Comparison of ENCODE assay signal across 12 cellular contexts in the genomic region with DNA sequence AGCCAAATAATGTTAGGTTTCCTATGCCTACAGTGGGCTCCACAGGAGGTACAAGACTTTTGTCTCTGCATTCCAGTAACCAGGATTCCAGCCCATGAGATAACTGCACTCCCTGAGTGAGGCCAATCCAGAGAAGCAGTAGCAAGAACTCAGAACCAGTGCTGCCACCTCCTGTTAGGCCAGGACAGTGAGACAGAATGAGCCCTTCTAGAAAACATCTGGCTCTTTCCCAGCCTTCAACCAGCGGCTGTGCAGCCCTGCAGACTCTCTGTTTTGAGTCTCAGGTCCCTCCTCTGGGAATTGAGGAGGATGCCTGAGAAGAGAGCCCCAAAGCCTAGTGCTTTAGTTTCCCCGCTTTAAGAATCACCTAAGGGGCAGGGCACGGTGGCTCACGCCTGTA. TPM values are rescaled to one million over a fixed set of nuclear protein-coding genes. Genes with fewer than 3 reads are reported as not detected.
A peak's percentile ranks its signal among the peaks of the same experiment; 100 is the strongest.
DNase-seq lines count a peak whose midpoint lies in the region; FAIRE-seq and TF ChIP-seq lines count a peak whose summit lies in the region.
"Had no signal": no experiment of that assay in that cellular context is flagged by ENCODE, and none has a peak within 500 bp of the region (broad histone marks: within the 10 kb centered on the region; RNA-seq: fewer than 3 reads in every experiment).

No MANE protein-coding gene starts in this region.

- H3K27me3 Mint-ChIP-seq in activated naive CD4-positive, alpha-beta T cell treated with anti-CD3 and anti-CD28 coated beads, Interleukin-2, amount 10 ng/mL, durations not matched to agents 7 days and 5 days, result no peaks in the 10 kb centered on the region
- H3K27me3 Mint-ChIP-seq: stimulated activated naive CD8-positive, alpha-beta T cell treated with anti-CD3 and anti-CD28 coated beads, Interleukin-15, amount 100 ng/mL, for 72 hours had no signal

- no peak for FAIRE-seq in endothelial cell of umbilical vein (lab: Jason Lieb, UNC)
- FAIRE-seq: bronchial epithelial cell had no signal

- peak; percentile 23 to 71 for TF ChIP-seq CTCF in endothelial cell of umbilical vein (IDR thresholded peaks at IDR 0.05; ENCODE audit: extremely low read depth in 1 of 2, insufficient read depth in 1 of 2, low read depth in 1 of 2, low read length in 2 of 2)
- TF ChIP-seq CTCF in testis (IDR thresholded peaks at IDR 0.05), result no peak

- no peaks in the 10 kb centered on the region for H3K9me1 ChIP-seq in endothelial cell of umbilical vein (replicated peaks; ENCODE audit: control insufficient read depth, extremely low read depth, insufficient read depth, low read length)

- H3K4me3 ChIP-seq in endothelial cell of umbilical vein (replicated peaks in 1 of 3; ENCODE audit: insufficient read depth in 1 of 3, low read depth in 1 of 3, low read length in 3 of 3) (no peak overlapping the region), testis (no peak overlapping the region)

- no peak overlapping the region for H3K27ac Mint-ChIP-seq in activated naive CD4-positive, alpha-beta T cell treated with anti-CD3 and anti-CD28 coated beads, Interleukin-2, amount 10 ng/mL, durations not matched to agents 7 days and 5 days
- H3K27ac Mint-ChIP-seq: stimulated activated naive CD8-positive, alpha-beta T cell treated with anti-CD3 and anti-CD28 coated beads, Interleukin-15, amount 100 ng/mL, for 72 hours; T-helper 2 cell treated with Interferon-gamma antibody and Interleukin-4, amounts not matched to agents 5 μg/mL and 100 μg/mL, for 36 hours had no signal

- no peak overlapping the region for H2AFZ ChIP-seq in endothelial cell of umbilical vein (ENCODE audit: low read depth, low read length)

- H3K4me1 Mint-ChIP-seq in activated naive CD4-positive, alpha-beta T cell treated with anti-CD3 and anti-CD28 coated beads, Interleukin-2, amount 10 ng/mL, durations not matched to agents 7 days and 5 days, result no peaks in the 10 kb centered on the region
- H3K4me1 Mint-ChIP-seq: stimulated activated naive CD8-positive, alpha-beta T cell treated with anti-CD3 and anti-CD28 coated beads, Interleukin-15, amount 100 ng/mL, for 72 hours had no signal

- no peaks in the 10 kb centered on the region for H3K27me3 ChIP-seq in endothelial cell of umbilical vein (ENCODE audit: control insufficient read depth in 2 of 2, insufficient read depth in 2 of 2, low read length in 2 of 2)
- H3K27me3 ChIP-seq in testis, result no peaks in the 10 kb centered on the region

- H3K36me3 ChIP-seq in endothelial cell of umbilical vein (ENCODE audit: control insufficient read depth in 2 of 2, extremely low read depth in 1 of 2, insufficient read depth in 2 of 2, low read length in 2 of 2) (no peaks in the 10 kb centered on the region), testis (ENCODE audit: low read depth, missing control alignments) (no peaks in the 10 kb centered on the region)

- no peaks in the 10 kb centered on the region for H4K20me1 ChIP-seq in endothelial cell of umbilical vein (replicated peaks; ENCODE audit: control insufficient read depth, extremely low read depth, insufficient read depth, low read length)

- no peaks in the 10 kb centered on the region for H3K79me2 ChIP-seq in endothelial cell of umbilical vein (ENCODE audit: control insufficient read depth, insufficient read depth, low read length)

- H3K36me3 Mint-ChIP-seq in activated naive CD4-positive, alpha-beta T cell treated with anti-CD3 and anti-CD28 coated beads, Interleukin-2, amount 10 ng/mL, durations not matched to agents 7 days and 5 days, result peaks cover 13% of the 10 kb centered on the region

- H3K9ac ChIP-seq in endothelial cell of umbilical vein (replicated peaks; ENCODE audit: extremely low read depth, insufficient read depth, low read length), result no peak overlapping the region

- no peaks in the 10 kb centered on the region for H3K9me3 ChIP-seq in endothelial cell of umbilical vein (replicated peaks; ENCODE audit: control insufficient read depth, insufficient read depth, low read length)
- no peaks in the 10 kb centered on the region for H3K9me3 ChIP-seq in testis

- no peaks in the 10 kb centered on the region for H3K9me3 Mint-ChIP-seq in activated naive CD4-positive, alpha-beta T cell treated with anti-CD3 and anti-CD28 coated beads, Interleukin-2, amount 10 ng/mL, durations not matched to agents 7 days and 5 days
- H3K9me3 Mint-ChIP-seq: stimulated activated naive CD8-positive, alpha-beta T cell treated with anti-CD3 and anti-CD28 coated beads, Interleukin-15, amount 100 ng/mL, for 72 hours; T-helper 2 cell treated with Interferon-gamma antibody and Interleukin-4, amounts not matched to agents 5 μg/mL and 100 μg/mL, for 36 hours had no signal

- WGBS in testis, 2 donors, result 84 to 92% methylated on average over 2 to 4 of the region's 4 CpGs

- no TSS peak for BruUV-seq in endothelial cell of umbilical vein (replicated peaks; lab: Mats Ljungman, UMichigan)

- intact Hi-C loops in endothelial cell of umbilical vein (cut with micrococcal nuclease) (no loop called here), testis (cut with DNase I; ENCODE audit: low total_unique reads) (no loop called here)

- dilution Hi-C loops in endothelial cell of umbilical vein (cut with MboI; ENCODE audit: extremely low pct_ligation_motif_present, low sequenced_read_pairs), result no loop called here

- H3K4me1 ChIP-seq in endothelial cell of umbilical vein (ENCODE audit: control insufficient read depth, extremely low read depth, insufficient read depth, low read length) (no peaks in the 10 kb centered on the region), testis (no peaks in the 10 kb centered on the region)

- POLR2A ChIA-PET in endothelial cell of umbilical vein (lab: Charles Lee), result no interaction called here

- peak; percentile 49 for DNase-seq in activated naive CD4-positive, alpha-beta T cell treated with anti-CD3 and anti-CD28 coated beads, Interleukin-2, amount 10 ng/mL, durations not matched to agents 7 days and 5 days
- no peak for DNase-seq in activated naive CD4-positive, alpha-beta T cell (lab: John Stamatoyannopoulos, UW)
- DNase-seq in NCI-H2227 (lab: John Stamatoyannopoulos, UW; ENCODE audit: unreplicated experiment) (peak; percentile 6), endothelial cell of umbilical vein (ENCODE audit: low read depth, low spot score) (peak; percentile 45), testis (peak; percentile 48), H4 (ENCODE audit: low spot score) (no peak), NCI-H146 treated with DMSO at 0.1 percent for 48 hours (lab: John Stamatoyannopoulos, UW; ENCODE audit: unreplicated experiment) (no peak), globus pallidus (ENCODE audit: low spot score) (no peak)
- DNase-seq: glutamatergic neuron; stimulated activated naive CD8-positive, alpha-beta T cell treated with anti-CD3 and anti-CD28 coated beads, Interleukin-15, amount 100 ng/mL, for 72 hours had no signal

- H3K4me3 Mint-ChIP-seq in activated naive CD4-positive, alpha-beta T cell treated with anti-CD3 and anti-CD28 coated beads, Interleukin-2, amount 10 ng/mL, durations not matched to agents 7 days and 5 days, result no peak overlapping the region
- H3K4me3 Mint-ChIP-seq: stimulated activated naive CD8-positive, alpha-beta T cell treated with anti-CD3 and anti-CD28 coated beads, Interleukin-15, amount 100 ng/mL, for 72 hours; T-helper 2 cell treated with Interferon-gamma antibody and Interleukin-4, amounts not matched to agents 5 μg/mL and 100 μg/mL, for 36 hours had no signal

- CTCF ChIA-PET in activated naive CD4-positive, alpha-beta T cell treated with anti-CD3 and anti-CD28 coated beads, Interleukin-2, amount 10 ng/mL, durations not matched to agents 7 days and 5 days (lab: Charles Lee), result interaction anchor here (0.8 to 1.6 kb wide), 3 partner anchors 13 to 177 kb away, joined by 3 to 6 read pairs (median 4); no protein-coding TSS in a partner anchor
- CTCF ChIA-PET in endothelial cell of umbilical vein (lab: Charles Lee), result no interaction called here

- TF ChIP-seq POLR2A in endothelial cell of umbilical vein (IDR thresholded peaks at IDR 0.05; ENCODE audit: low read depth, low read length) (no peak), testis (IDR thresholded peaks at IDR 0.05) (no peak)

- H3K4me2 ChIP-seq in endothelial cell of umbilical vein (ENCODE audit: insufficient read depth, low read length), result no peak overlapping the region

- H3K27ac ChIP-seq in endothelial cell of umbilical vein (ENCODE audit: insufficient read depth, low read depth, low read length) (no peak overlapping the region), testis (no peak overlapping the region)

TF ChIP-seq in endothelial cell of umbilical vein, 7 proteins besides CTCF, POLR2A, EP300 and RAD21:
- TF ChIP-seq, protein P1, sequence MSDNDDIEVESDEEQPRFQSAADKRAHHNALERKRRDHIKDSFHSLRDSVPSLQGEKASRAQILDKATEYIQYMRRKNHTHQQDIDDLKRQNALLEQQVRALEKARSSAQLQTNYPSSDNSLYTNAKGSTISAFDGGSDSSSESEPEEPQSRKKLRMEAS (IDR thresholded peaks at IDR 0.05; ENCODE audit: insufficient read depth, insufficient read length), result no peak

RNA-seq across cellular contexts. Expression of a gene that starts 44.2 kb away (rescaled TPM):
- 24.7 and 29.0 TPM in 2 replicates for total RNA-seq in endothelial cell of umbilical vein
- 18.0 and 24.0 TPM in 2 replicates for polyA plus RNA-seq in endothelial cell of umbilical vein
- polyA plus RNA-seq in endothelial cell of umbilical vein (2011; cell fraction: cytosol; rRNA removed), result 11.9 and 19.8 TPM in 2 replicates
- polyA plus RNA-seq in endothelial cell of umbilical vein (2011; cell fraction: nucleus; rRNA removed), result 31.6 and 44.1 TPM in 2 replicates
- 14.6 and 18.7 TPM in 2 replicates for polyA plus RNA-seq in endothelial cell of umbilical vein (2012)
- 9.5 and 11.3 TPM in 2 replicates for polyA minus RNA-seq in endothelial cell of umbilical vein
- polyA minus RNA-seq in endothelial cell of umbilical vein (2011; cell fraction: cytosol; rRNA and poly(A)+ RNA removed), result 1.6 TPM
- polyA minus RNA-seq in endothelial cell of umbilical vein (2011; cell fraction: nucleus; rRNA and poly(A)+ RNA removed), result 11.0 and 22.2 TPM in 2 replicates
- 10 to 100 TPM; 31.7 to 33.7 TPM for total RNA-seq in testis
- 20.1 TPM for polyA plus RNA-seq in testis (ENCODE audit: insufficient read depth, low read depth, low replicate concordance)
- 4.8 and 9.8 TPM in 2 replicates for total RNA-seq in H4 (2014; rRNA removed; shearing (Covaris generic))

RNA-seq across cellular contexts. Expression of a gene that starts 57.3 kb away (rescaled TPM):
- 36.9 and 37.4 TPM in 2 replicates for total RNA-seq in endothelial cell of umbilical vein
- polyA plus RNA-seq in endothelial cell of umbilical vein, result 27.5 and 27.7 TPM in 2 replicates
- 15.5 and 16.3 TPM in 2 replicates for polyA plus RNA-seq in endothelial cell of umbilical vein (2011; cell fraction: cytosol; rRNA removed)
- polyA plus RNA-seq in endothelial cell of umbilical vein (2011; cell fraction: nucleus; rRNA removed), result 63.9 and 82.7 TPM in 2 replicates
- polyA plus RNA-seq in endothelial cell of umbilical vein (2012), result 20.2 and 31.1 TPM in 2 replicates
- polyA minus RNA-seq in endothelial cell of umbilical vein, result 95.1 and 96.4 TPM in 2 replicates
- polyA minus RNA-seq in endothelial cell of umbilical vein (2011; cell fraction: cytosol; rRNA and poly(A)+ RNA removed), result 13.8 TPM
- polyA minus RNA-seq in endothelial cell of umbilical vein (2011; cell fraction: nucleus; rRNA and poly(A)+ RNA removed), result 47.1 and 67.5 TPM in 2 replicates
- total RNA-seq in testis, result 100 to 1,000 TPM in 1 of 2 donors, 10 to 100 TPM in 1; 78.7 to 102 TPM
- 108 TPM for polyA plus RNA-seq in testis (ENCODE audit: insufficient read depth, low read depth, low replicate concordance)
- total RNA-seq in H4 (2014; rRNA removed; shearing (Covaris generic)), result 27.4 and 31.8 TPM in 2 replicates

Comparison
In these comparisons a context has a peak if more than half of its experiments do, and no peak if none do; other contexts are left out.
1. DNase-seq: peak in activated naive CD4-positive, alpha-beta T cell treated with anti-CD3 and anti-CD28 coated beads, Interleukin-2, amount 10 ng/mL, durations not matched to agents 7 days and 5 days (single experiment), NCI-H2227 (single experiment), endothelial cell of umbilical vein (single experiment) and testis (single experiment); none in activated naive CD4-positive, alpha-beta T cell (0 of 4), H4 (single experiment), NCI-H146 treated with DMSO at 0.1 percent for 48 hours (single experiment) and globus pallidus (single experiment).
2. CTCF ChIP-seq: peak in endothelial cell of umbilical vein (2 of 2); none in testis (0 of 3).